In the genomic region with DNA sequence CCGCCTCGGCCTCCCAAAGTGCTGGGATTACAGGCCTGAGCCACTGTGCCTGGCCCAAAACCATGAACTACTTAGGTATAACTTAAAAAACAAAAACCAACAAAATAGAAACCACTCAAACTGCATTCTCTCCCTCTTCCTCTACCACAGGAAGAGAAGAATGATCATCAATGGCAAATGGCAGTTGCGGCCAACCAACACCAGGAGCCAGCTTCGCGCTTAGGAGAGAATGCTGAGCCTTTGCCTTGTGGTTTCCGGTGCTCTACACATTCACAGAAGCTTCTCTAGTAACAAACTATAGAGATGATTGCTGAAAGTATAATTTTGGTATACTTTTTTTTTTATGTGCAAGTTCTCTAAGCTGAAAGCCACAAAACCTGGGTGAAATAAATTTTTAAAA, we compare ENCODE assay signal across 2 cellular contexts.
TF ChIP-seq lines count a peak whose summit lies in the region.

No MANE protein-coding gene starts in this region.

TF ChIP-seq in HepG2, 621 proteins besides CTCF, POLR2A, EP300 and RAD21:
- TF ChIP-seq MAF1 (CRISPR knock-in tag; IDR thresholded peaks at IDR 0.05; ENCODE audit: borderline replicate concordance) (no peak), STAG1 (CRISPR knock-in tag; IDR thresholded peaks at IDR 0.05) (peak; percentile 36; the same call in 1 of the 2 replicates)
- TF ChIP-seq, protein P1, sequence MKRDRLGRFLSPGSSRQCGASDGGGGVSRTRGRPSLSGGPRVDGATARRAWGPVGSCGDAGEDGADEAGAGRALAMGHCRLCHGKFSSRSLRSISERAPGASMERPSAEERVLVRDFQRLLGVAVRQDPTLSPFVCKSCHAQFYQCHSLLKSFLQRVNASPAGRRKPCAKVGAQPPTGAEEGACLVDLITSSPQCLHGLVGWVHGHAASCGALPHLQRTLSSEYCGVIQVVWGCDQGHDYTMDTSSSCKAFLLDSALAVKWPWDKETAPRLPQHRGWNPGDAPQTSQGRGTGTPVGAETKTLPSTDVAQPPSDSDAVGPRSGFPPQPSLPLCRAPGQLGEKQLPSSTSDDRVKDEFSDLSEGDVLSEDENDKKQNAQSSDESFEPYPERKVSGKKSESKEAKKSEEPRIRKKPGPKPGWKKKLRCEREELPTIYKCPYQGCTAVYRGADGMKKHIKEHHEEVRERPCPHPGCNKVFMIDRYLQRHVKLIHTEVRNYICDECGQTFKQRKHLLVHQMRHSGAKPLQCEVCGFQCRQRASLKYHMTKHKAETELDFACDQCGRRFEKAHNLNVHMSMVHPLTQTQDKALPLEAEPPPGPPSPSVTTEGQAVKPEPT (CRISPR knock-in tag; IDR thresholded peaks at IDR 0.05; ENCODE audit: low read depth), result no peak

TF ChIP-seq in GM12878, 131 proteins besides CTCF, POLR2A, EP300 and RAD21:
- TF ChIP-seq ZNF622 (IDR thresholded peaks at IDR 0.05), result no peak
- no peak for TF ChIP-seq SRF (IDR thresholded peaks at IDR 0.05; ENCODE audit: low read depth in 2 of 2, low read length in 2 of 2)
- TF ChIP-seq SMC3 (IDR thresholded peaks at IDR 0.05; ENCODE audit: borderline replicate concordance, low read length), result peak; percentile 23; the same call in 1 of the 2 replicates
